ENCODE assay signal across 1 cellular context in genomic region chr20:33909331-33909921, GRCh38.
A peak's percentile ranks its signal among the peaks of the same experiment; 100 is the strongest.
TF ChIP-seq lines count a peak whose summit lies in the region.

No MANE protein-coding gene starts in this region.

TF ChIP-seq in H1, 55 proteins besides CTCF, POLR2A, EP300 and RAD21:
- TF ChIP-seq YY1 (IDR thresholded peaks at IDR 0.05; ENCODE audit: low read depth, low read length): peak; percentile 51
- TF ChIP-seq BACH1 (IDR thresholded peaks at IDR 0.05; ENCODE audit: low read length): no peak
TF ChIP-seq in H1: peak in this region for 1.
